In the genomic region with DNA sequence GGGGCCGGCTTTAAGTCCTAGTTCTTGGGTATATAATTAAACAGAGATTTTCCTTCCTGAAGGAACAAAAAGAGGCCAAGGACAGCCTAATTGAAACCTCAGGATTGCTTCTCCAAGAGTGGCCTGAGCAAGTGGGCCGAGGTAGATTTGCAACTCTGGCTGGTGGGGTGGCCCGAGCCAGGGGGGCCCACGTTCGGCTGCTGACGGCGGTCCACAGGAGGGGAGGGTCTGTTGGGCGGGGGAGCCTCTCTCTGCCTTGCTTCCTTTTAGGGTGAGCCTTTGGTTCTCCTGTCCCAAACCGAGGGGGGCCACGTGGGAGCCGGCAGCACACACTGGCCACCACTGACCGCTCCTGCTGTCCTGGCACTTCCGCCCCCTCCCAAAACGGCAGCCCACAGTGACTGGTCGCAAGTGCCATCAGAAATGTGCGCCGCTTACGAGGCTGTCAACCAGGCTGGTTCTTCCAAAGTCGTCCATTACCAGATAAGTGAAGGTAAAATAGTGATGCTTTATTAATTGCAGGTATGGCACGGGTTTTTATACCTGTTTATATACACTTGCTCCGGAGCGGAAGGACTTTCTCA, we compare ENCODE assay signal across 26 cellular contexts.
"Had no signal": no experiment of that assay in that cellular context is flagged by ENCODE, and none has a peak within 500 bp of the region (broad histone marks: within the 10 kb centered on the region; RNA-seq: fewer than 3 reads in every experiment).

No MANE protein-coding gene starts in this region.

- H3K27me3 ChIP-seq: colonic mucosa had no signal

- H3K4me3 Mint-ChIP-seq: activated B cell treated with CpG ODN at 0.5 μM for 24 hours; activated CD4-positive, alpha-beta T cell treated with anti-CD3 and anti-CD28 coated beads for 36 hours; activated naive CD8-positive, alpha-beta T cell treated with anti-CD3 and anti-CD28 coated beads, Interleukin-2, amount 10 ng/mL, durations not matched to agents 7 days and 5 days; activated T-cell treated with anti-CD3 and anti-CD28 coated beads, Interleukin-2, amount 50 U/mL, for 24 hours; activated T-helper 17 cell treated with anti-CD3 and anti-CD28 coated beads, Interleukin-2, amount 50 U/mL, for 72 hours; effector memory CD8-positive, alpha-beta T cell; natural killer cell treated with Interleukin-12 subunit alpha and Interleukin-12 subunit beta and Interleukin-15 and Interleukin-18, amount 100 ng/mL, for 72 hours; stimulated activated effector memory CD8-positive, alpha-beta T cell treated with anti-CD3 and anti-CD28 coated beads, Interleukin-12 subunit alpha, Interleukin-12 subunit beta, amount 100 ng/mL, for 72 hours; stimulated activated naive CD8-positive, alpha-beta T cell treated with anti-CD3 and anti-CD28 coated beads, Interleukin-15, amount 100 ng/mL, for 72 hours had no signal

- H3K4me1 Mint-ChIP-seq: activated B cell treated with CpG ODN at 0.5 μM for 24 hours; activated CD4-positive, alpha-beta T cell treated with anti-CD3 and anti-CD28 coated beads for 36 hours; activated naive CD8-positive, alpha-beta T cell treated with anti-CD3 and anti-CD28 coated beads, Interleukin-2, amount 10 ng/mL, durations not matched to agents 7 days and 5 days; activated T-helper 17 cell treated with anti-CD3 and anti-CD28 coated beads, Interleukin-2, amount 50 U/mL, for 72 hours; stimulated activated naive CD8-positive, alpha-beta T cell treated with anti-CD3 and anti-CD28 coated beads, Interleukin-15, amount 100 ng/mL, for 72 hours had no signal

- H3K4me3 ChIP-seq: colonic mucosa, dorsolateral prefrontal cortex, gastroesophageal sphincter, heart left ventricle, left lung, suprapubic skin, tibial nerve had no signal

- H3K27me3 Mint-ChIP-seq: activated CD4-positive, alpha-beta T cell treated with anti-CD3 and anti-CD28 coated beads for 36 hours; activated T-cell treated with anti-CD3 and anti-CD28 coated beads, Interleukin-2, amount 50 U/mL, for 24 hours; activated T-helper 17 cell treated with anti-CD3 and anti-CD28 coated beads, Interleukin-2, amount 50 U/mL, for 72 hours; natural killer cell treated with Interleukin-12 subunit alpha and Interleukin-12 subunit beta and Interleukin-15 and Interleukin-18, amount 100 ng/mL, for 72 hours had no signal

- H3K36me3 Mint-ChIP-seq: activated naive CD8-positive, alpha-beta T cell treated with anti-CD3 and anti-CD28 coated beads, Interleukin-2, amount 10 ng/mL, durations not matched to agents 7 days and 5 days; natural killer cell treated with Interleukin-12 subunit alpha and Interleukin-12 subunit beta and Interleukin-15 and Interleukin-18, amount 100 ng/mL, for 72 hours; stimulated activated effector memory CD8-positive, alpha-beta T cell treated with anti-CD3 and anti-CD28 coated beads, Interleukin-12 subunit alpha, Interleukin-12 subunit beta, amount 100 ng/mL, for 72 hours had no signal

- ATAC-seq: activated CD4-positive, alpha-beta T cell treated with anti-CD3 and anti-CD28 coated beads for 36 hours; activated T-helper 17 cell treated with anti-CD3 and anti-CD28 coated beads, Interleukin-2, amount 50 U/mL, for 72 hours; effector memory CD8-positive, alpha-beta T cell; gastroesophageal sphincter; heart left ventricle; left lung; sciatic nerve; stimulated activated effector memory CD8-positive, alpha-beta T cell treated with anti-CD3 and anti-CD28 coated beads, Interleukin-12 subunit alpha, Interleukin-12 subunit beta, amount 100 ng/mL, for 72 hours; stimulated activated naive CD8-positive, alpha-beta T cell treated with anti-CD3 and anti-CD28 coated beads, Interleukin-15, amount 100 ng/mL, for 72 hours had no signal

- DNase-seq: activated B cell treated with CpG ODN at 0.5 μM for 24 hours; activated CD4-positive, alpha-beta T cell treated with anti-CD3 and anti-CD28 coated beads for 36 hours; activated CD4-positive, alpha-beta T cell treated with anti-CD3 and anti-CD28 coated beads, Interleukin-2, amount 50 U/mL, for 4 hours; activated CD8-positive, alpha-beta memory T cell treated with anti-CD3 and anti-CD28 coated beads for 24 hours; activated CD8-positive, alpha-beta memory T cell treated with anti-CD3 and anti-CD28 coated beads, Interleukin-2, amount 50 U/mL, for 4 hours; activated naive CD4-positive, alpha-beta T cell; activated naive CD8-positive, alpha-beta T cell treated with anti-CD3 and anti-CD28 coated beads, Interleukin-2, amount 10 ng/mL, durations not matched to agents 7 days and 5 days; activated T-cell treated with anti-CD3 and anti-CD28 coated beads, Interleukin-2, amount 50 U/mL, for 24 hours; amniotic stem cell; colonic mucosa; dorsolateral prefrontal cortex; effector memory CD8-positive, alpha-beta T cell; heart left ventricle; kidney glomerular epithelial cell; left lung; occipital lobe; stimulated activated CD4-positive, alpha-beta T cell treated with anti-CD3 and anti-CD28 coated beads, Interleukin-2, amount 100 ng/mL, for 24 hours; stimulated activated naive CD8-positive, alpha-beta T cell treated with anti-CD3 and anti-CD28 coated beads, Interleukin-15, amount 100 ng/mL, for 72 hours; T-helper 1 cell had no signal

- H3K36me3 ChIP-seq: colonic mucosa, gastroesophageal sphincter, heart left ventricle, left lung, suprapubic skin, tibial nerve had no signal

- H3K27ac ChIP-seq: colonic mucosa, dorsolateral prefrontal cortex, gastroesophageal sphincter, heart left ventricle, left lung, suprapubic skin, tibial nerve had no signal

- H3K4me1 ChIP-seq: gastroesophageal sphincter, heart left ventricle, left lung had no signal

- H3K9me3 ChIP-seq: colonic mucosa, left lung, suprapubic skin, tibial nerve had no signal

- H3K9me3 Mint-ChIP-seq: activated B cell treated with CpG ODN at 0.5 μM for 24 hours; activated naive CD8-positive, alpha-beta T cell treated with anti-CD3 and anti-CD28 coated beads, Interleukin-2, amount 10 ng/mL, durations not matched to agents 7 days and 5 days; activated T-cell treated with anti-CD3 and anti-CD28 coated beads, Interleukin-2, amount 50 U/mL, for 24 hours; activated T-helper 17 cell treated with anti-CD3 and anti-CD28 coated beads, Interleukin-2, amount 50 U/mL, for 72 hours; effector memory CD8-positive, alpha-beta T cell; natural killer cell treated with Interleukin-12 subunit alpha and Interleukin-12 subunit beta and Interleukin-15 and Interleukin-18, amount 100 ng/mL, for 72 hours; stimulated activated effector memory CD8-positive, alpha-beta T cell treated with anti-CD3 and anti-CD28 coated beads, Interleukin-12 subunit alpha, Interleukin-12 subunit beta, amount 100 ng/mL, for 72 hours; stimulated activated naive CD8-positive, alpha-beta T cell treated with anti-CD3 and anti-CD28 coated beads, Interleukin-15, amount 100 ng/mL, for 72 hours had no signal

- H3K27ac Mint-ChIP-seq: activated B cell treated with CpG ODN at 0.5 μM for 24 hours; activated CD4-positive, alpha-beta T cell treated with anti-CD3 and anti-CD28 coated beads for 36 hours; activated naive CD8-positive, alpha-beta T cell treated with anti-CD3 and anti-CD28 coated beads, Interleukin-2, amount 10 ng/mL, durations not matched to agents 7 days and 5 days; activated T-cell treated with anti-CD3 and anti-CD28 coated beads, Interleukin-2, amount 50 U/mL, for 24 hours; activated T-helper 17 cell treated with anti-CD3 and anti-CD28 coated beads, Interleukin-2, amount 50 U/mL, for 72 hours; effector memory CD8-positive, alpha-beta T cell; natural killer cell treated with Interleukin-12 subunit alpha and Interleukin-12 subunit beta and Interleukin-15 and Interleukin-18, amount 100 ng/mL, for 72 hours; stimulated activated effector memory CD8-positive, alpha-beta T cell treated with anti-CD3 and anti-CD28 coated beads, Interleukin-12 subunit alpha, Interleukin-12 subunit beta, amount 100 ng/mL, for 72 hours had no signal
